Comparison of ENCODE assay signal across 11 cellular contexts in the genomic region with DNA sequence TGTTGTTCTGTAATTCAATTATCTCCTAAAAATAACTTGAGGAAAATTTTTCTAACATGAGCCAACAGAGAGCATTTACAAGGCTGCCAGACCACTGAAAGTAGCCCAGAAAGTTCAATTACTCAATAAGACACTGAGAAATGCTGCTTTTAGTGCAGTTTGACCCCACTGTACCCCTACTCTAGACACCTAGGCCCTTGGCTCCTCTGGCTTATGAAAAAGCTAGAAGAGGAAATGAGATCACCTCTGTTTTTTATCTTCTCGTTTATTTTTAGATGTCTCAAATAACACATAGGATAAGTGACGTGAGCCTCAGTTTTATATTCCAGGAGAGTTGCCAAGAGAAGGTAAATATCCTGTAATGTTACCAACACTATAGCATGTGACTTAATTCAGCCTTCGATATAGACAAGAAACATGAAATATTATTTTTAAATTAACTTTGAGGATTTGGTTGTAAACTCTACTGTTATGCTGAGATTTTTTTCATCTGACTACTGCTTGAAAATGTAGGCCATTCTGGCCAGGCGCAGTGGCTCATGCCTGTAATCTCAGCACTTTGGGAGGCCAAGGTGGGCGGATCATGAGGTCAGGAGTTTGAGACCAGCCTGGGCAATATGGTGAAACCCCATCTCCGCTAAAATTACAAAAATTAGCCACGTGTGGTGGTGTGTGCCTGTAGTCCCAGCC. TPM values are rescaled to one million over a fixed set of nuclear protein-coding genes. Genes with fewer than 3 reads are reported as not detected.
DNase-seq lines count a peak whose midpoint lies in the region; ATAC-seq, FAIRE-seq and TF ChIP-seq lines count a peak whose summit lies in the region.
"Had no signal": no experiment of that assay in that cellular context is flagged by ENCODE, and none has a peak within 500 bp of the region (broad histone marks: within the 10 kb centered on the region; RNA-seq: fewer than 3 reads in every experiment).

No MANE protein-coding gene starts in this region.

- peaks cover 21% of the 10 kb centered on the region for H3K4me1 ChIP-seq in astrocyte (ENCODE audit: insufficient read depth, low read length)
- H3K4me1 ChIP-seq: uterus had no signal

- H3K27ac ChIP-seq in astrocyte (ENCODE audit: low read depth, low read length) = peak overlapping the region; percentile 84
- H3K27ac ChIP-seq: cardiac muscle cell, uterus had no signal

- no peaks in the 10 kb centered on the region for H4K20me1 ChIP-seq in astrocyte (ENCODE audit: insufficient read depth, low read length)

- no peaks in the 10 kb centered on the region for H3K36me3 Mint-ChIP-seq in astrocyte (ENCODE audit: low read depth, unreplicated experiment)

- peak overlapping the region; percentile 21 for H3K4me2 ChIP-seq in astrocyte (ENCODE audit: low read length)

- peak; percentile 82 for ATAC-seq in GM18909 (IDR thresholded peaks at IDR 0.05; ENCODE audit: poor library complexity, unreplicated experiment)
- ATAC-seq in HG03060 (IDR thresholded peaks at IDR 0.05; ENCODE audit: low read depth, unreplicated experiment) = peak; percentile 73

- no peak overlapping the region for H3K4me3 Mint-ChIP-seq in astrocyte (ENCODE audit: unreplicated experiment)

- peak; percentile 55 for DNase-seq in BJ (ENCODE audit: low read depth)
- DNase-seq in astrocyte (ENCODE audit: low read depth) = peak; percentile 93
- DNase-seq in germinal center (ENCODE audit: low spot score) = no peak
- no peak for DNase-seq in NCI-H2107 (lab: John Stamatoyannopoulos, UW)
- DNase-seq in AG08396 (ENCODE audit: low spot score) = no peak
- no peak for DNase-seq in mucosa of gallbladder (ENCODE audit: low spot score)
- DNase-seq: GF-D8, uterus had no signal

- peak; percentile 39 for FAIRE-seq in astrocyte (lab: Jason Lieb, UNC)

- H3K27ac Mint-ChIP-seq in astrocyte (ENCODE audit: unreplicated experiment) = peak overlapping the region; percentile 82

- H3K9me3 ChIP-seq in astrocyte (ENCODE audit: insufficient read depth, low read depth, low read length) = no peaks in the 10 kb centered on the region
- H3K9me3 ChIP-seq: uterus had no signal

- no peaks in the 10 kb centered on the region for H3K79me2 ChIP-seq in astrocyte (ENCODE audit: insufficient read depth, low read length)

- H3K4me1 Mint-ChIP-seq in astrocyte (ENCODE audit: low read depth, unreplicated experiment) = peaks cover 41% of the 10 kb centered on the region

- H2AFZ ChIP-seq in astrocyte (ENCODE audit: low read depth, low read length) = no peak overlapping the region

- no peak overlapping the region for H3K4me3 ChIP-seq in BJ (ENCODE audit: low read depth, low read length)
- no peak overlapping the region for H3K4me3 ChIP-seq in astrocyte (ENCODE audit: insufficient read depth, low read depth, low read length)
- H3K4me3 ChIP-seq: cardiac muscle cell, uterus had no signal

- H3K9ac ChIP-seq in astrocyte (ENCODE audit: low read length) = peak overlapping the region; percentile 63

- POLR2A ChIA-PET in BJ (lab: Charles Lee) = no interaction called here

- TF ChIP-seq CTCF in BJ (IDR thresholded peaks at IDR 0.05; ENCODE audit: insufficient read depth, low read depth, low read length) = no peak
- TF ChIP-seq CTCF in astrocyte (IDR thresholded peaks at IDR 0.05; ENCODE audit: insufficient read depth, low read depth, low read length) = no peak

- CTCF ChIA-PET in BJ (lab: Yijun Ruan, JAX) = no interaction called here

- no peaks in the 10 kb centered on the region for H3K36me3 ChIP-seq in BJ (ENCODE audit: control insufficient read depth, insufficient read depth, low read length)
- no peaks in the 10 kb centered on the region for H3K36me3 ChIP-seq in astrocyte (ENCODE audit: insufficient read depth, low read length)
- H3K36me3 ChIP-seq: cardiac muscle cell, uterus had no signal

- no peaks in the 10 kb centered on the region for H3K9me3 Mint-ChIP-seq in astrocyte (ENCODE audit: unreplicated experiment)

- H3K27me3 ChIP-seq in BJ (ENCODE audit: control insufficient read depth, insufficient read depth, low read length) = no peaks in the 10 kb centered on the region
- H3K27me3 ChIP-seq in astrocyte (ENCODE audit: insufficient read depth, low read length) = no peaks in the 10 kb centered on the region
- H3K27me3 ChIP-seq: cardiac muscle cell, uterus had no signal

- no peaks in the 10 kb centered on the region for H3K27me3 Mint-ChIP-seq in astrocyte (ENCODE audit: low read depth, unreplicated experiment)

RNA-seq across cellular contexts. Expression of a gene that starts 24.4 kb away (rescaled TPM):
- polyA plus RNA-seq in BJ (2011; rRNA removed) = 0.20 and 0.33 TPM in 2 replicates
- polyA minus RNA-seq in BJ (2011; rRNA and poly(A)+ RNA removed) = 0.19 TPM in 1 of 2 replicates, not detected in the other
- 0.14 TPM in 1 of 2 replicates, not detected in the other for total RNA-seq in astrocyte
- total RNA-seq in mucosa of gallbladder = 0.32 TPM
- total RNA-seq: cardiac muscle cell had no signal
- polyA plus RNA-seq: cardiac muscle cell had no signal

Comparison
In these comparisons a context has a peak if more than half of its experiments do, and no peak if none do; other contexts are left out.
1. DNase-seq: peak in BJ (single experiment) and astrocyte (single experiment); none in germinal center (single experiment), NCI-H2107 (single experiment), AG08396 (single experiment) and mucosa of gallbladder (single experiment).